Comparison of ENCODE assay signal across 8 cellular contexts in the genomic region with DNA sequence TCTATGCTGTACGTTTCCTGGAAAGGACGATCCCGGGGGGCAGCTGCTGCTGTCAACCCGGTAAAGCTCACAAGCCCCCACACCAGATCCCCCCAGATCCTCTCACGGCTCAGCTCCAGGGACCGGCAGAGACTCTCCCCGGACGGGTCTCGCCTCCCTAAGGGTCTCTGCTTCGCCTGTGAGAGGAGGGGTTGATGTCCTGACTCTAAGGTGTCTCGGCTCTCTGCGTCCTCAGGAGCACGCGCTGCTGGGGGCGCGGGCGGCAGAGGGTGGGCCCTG. TPM values are rescaled to one million over a fixed set of nuclear protein-coding genes. Genes with fewer than 3 reads are reported as not detected.
DNase-seq lines count a peak whose midpoint lies in the region; ATAC-seq and TF ChIP-seq lines count a peak whose summit lies in the region.

No MANE protein-coding gene starts in this region.

- peak overlapping the region; percentile 67 for H3K4me3 Mint-ChIP-seq in GM23338

- TF ChIP-seq CTCF in A673 (conservative IDR thresholded peaks at IDR 0.05; ENCODE audit: low read depth, low read length) (no peak), GM23338 (conservative IDR thresholded peaks at IDR 0.05; ENCODE audit: low read depth in 2 of 2) (no peak), sigmoid colon (IDR thresholded peaks at IDR 0.05) (no peak)

- H3K4me2 ChIP-seq in GM23338: peak overlapping the region; percentile 88

- H3K79me2 ChIP-seq in GM23338 (replicated peaks; ENCODE audit: insufficient read depth): no peaks in the 10 kb centered on the region

- peak overlapping the region; percentile 72 for H3K4me3 ChIP-seq in A673 (ENCODE audit: low read depth, low read length, poor library complexity, severe bottlenecking)
- H3K4me3 ChIP-seq in GM23338: peak overlapping the region; percentile 81
- H3K4me3 ChIP-seq in sigmoid colon: peak overlapping the region; percentile 48 to 95 (median 80)

- BruUV-seq in A673 (replicated peaks; lab: Mats Ljungman, UMichigan): no TSS peak

- DNase-seq in A673 (ENCODE audit: low spot score) (no peak), GM23338 (ENCODE audit: low spot score) (peak; percentile 28), Right ventricle myocardium superior (no peak), sigmoid colon (no peak), KG1 (lab: John Stamatoyannopoulos, UW) (no peak)
- DNase-seq in activated CD4-positive, alpha-beta T cell treated with anti-CD3 and anti-CD28 coated beads for 48 hours: peak; percentile 15
- no peak for DNase-seq in stimulated activated CD4-positive, alpha-beta T cell treated with anti-CD3 and anti-CD28 coated beads, Interleukin-4, amount 100 ng/mL, for 24 hours

- TF ChIP-seq EP300 in sigmoid colon (IDR thresholded peaks at IDR 0.05): no peak

- H3K27ac Mint-ChIP-seq in GM23338: no peak overlapping the region

- no peaks in the 10 kb centered on the region for H3K36me3 Mint-ChIP-seq in GM23338 (ENCODE audit: low read depth)

- CTCF ChIA-PET in A673 (lab: Charles Lee): no interaction called here

- H3K27ac ChIP-seq in A673 (ENCODE audit: low read depth, low read length, poor library complexity, severe bottlenecking) (peak overlapping the region; percentile 69), GM23338 (ENCODE audit: low read depth) (no peak overlapping the region), sigmoid colon (peak overlapping the region in 3 of 4 donors; percentile 48 to 66 (median 64))

- peaks cover 7% of the 10 kb centered on the region; the same call in 1 of the 2 replicates for H3F3A ChIP-seq in GM23338 (replicated peaks; ENCODE audit: low read depth)

- H3K9me3 Mint-ChIP-seq in GM23338: no peaks in the 10 kb centered on the region

- H3K36me3 ChIP-seq in A673 (ENCODE audit: insufficient read depth, low read length, poor library complexity, severe bottlenecking): no peaks in the 10 kb centered on the region
- no peaks in the 10 kb centered on the region for H3K36me3 ChIP-seq in GM23338 (ENCODE audit: insufficient read depth)
- no peaks in the 10 kb centered on the region for H3K36me3 ChIP-seq in sigmoid colon

- POLR2A ChIA-PET in A673 (lab: Charles Lee; ENCODE audit: low non-redundant PET): interaction anchor here (0.6 kb wide), 1 partner anchor 101 kb away, joined by 4 read pairs; no protein-coding TSS in a partner anchor

- H3K27me3 ChIP-seq in A673 (replicated peaks; ENCODE audit: insufficient read depth, low read depth, low read length, poor library complexity) (no peaks in the 10 kb centered on the region), GM23338 (ENCODE audit: insufficient read depth) (peaks cover 39% of the 10 kb centered on the region), sigmoid colon (no peaks in the 10 kb centered on the region)

- peaks cover 11% of the 10 kb centered on the region for H4K20me1 ChIP-seq in GM23338 (replicated peaks; ENCODE audit: insufficient read depth)

- no peaks in the 10 kb centered on the region for H3K9me2 ChIP-seq in GM23338 (ENCODE audit: insufficient read depth)

- H3K9me3 ChIP-seq in A673 (ENCODE audit: low read depth, low read length, poor library complexity, severe bottlenecking) (no peaks in the 10 kb centered on the region), sigmoid colon (no peaks in the 10 kb centered on the region)

- H2AFZ ChIP-seq in GM23338: peak overlapping the region; percentile 98

- ATAC-seq in GM23338 (peak; percentile 36), Right ventricle myocardium superior (ENCODE audit: poor library complexity) (peak; percentile 12), GM21367 (IDR thresholded peaks at IDR 0.05; ENCODE audit: unreplicated experiment) (no peak)

- H3K4me1 ChIP-seq in A673 (ENCODE audit: insufficient read depth, low read length, poor library complexity, severe bottlenecking) (peaks cover 5% of the 10 kb centered on the region), GM23338 (ENCODE audit: insufficient read depth) (no peaks in the 10 kb centered on the region), sigmoid colon (peaks cover 0 to 26% (median 25%) of the 10 kb centered on the region in 4 donors)

- peaks cover 32% of the 10 kb centered on the region for H3K27me3 Mint-ChIP-seq in GM23338 (ENCODE audit: insufficient read depth, low read depth, poor library complexity)

- TF ChIP-seq POLR2A in sigmoid colon (IDR thresholded peaks at IDR 0.05): no peak

- intact Hi-C loops in A673 (cut with micrococcal nuclease; ENCODE audit: unreplicated experiment): loop anchor here (5.0 to 10.0 kb wide), 2 partner anchors 99 to 147 kb away; no protein-coding TSS in a partner anchor
- intact Hi-C loops in Right ventricle myocardium superior (cut with DNase I): no loop called here
- intact Hi-C loops in sigmoid colon (cut with DNase I): loop anchor here (10.0 kb wide), 1 partner anchor 407 kb away; no protein-coding TSS in a partner anchor

- H3K4me1 Mint-ChIP-seq in GM23338: peaks cover 2% of the 10 kb centered on the region; the same call in 2 of the 3 replicates

- 1% methylated on average over 17 of the region's 17 CpGs for WGBS in sigmoid colon, 2 donors

TF ChIP-seq in GM23338, 12 proteins besides CTCF, POLR2A, EP300 and RAD21:
- TF ChIP-seq ETS1 (IDR thresholded peaks at IDR 0.05): no peak
- TF ChIP-seq EZH2 (IDR thresholded peaks at IDR 0.05; ENCODE audit: low read depth, unreplicated experiment): peak; percentile 3

RNA-seq across cellular contexts. Expression of gene PSTPIP2, which starts 0.5 kb away (rescaled TPM):
- total RNA-seq in A673 (2021): 5.7 and 6.3 TPM in 2 replicates
- 1.3 and 2.6 TPM in 2 replicates for total RNA-seq in GM23338 (2014; rRNA removed; shearing (Covaris generic))
- 1.1 and 1.4 TPM in 2 replicates for polyA plus RNA-seq in GM23338 (2016; fragmentation: Nextera tagmentation; extraction: Ambion mirVana)
- total RNA-seq in Right ventricle myocardium superior: 2.4 TPM
- 10 to 100 TPM in 2 of 4 donors, 1 to 10 TPM in 2; 7.6 to 15.0 (median 10.8) TPM for total RNA-seq in sigmoid colon
- 1 to 10 TPM; 4.2 to 5.9 (median 5.1) TPM for polyA plus RNA-seq in sigmoid colon

RNA-seq across cellular contexts. Expression of gene ATP5F1A, which starts 26.5 kb away (rescaled TPM):
- 479 and 531 TPM in 2 replicates for total RNA-seq in A673 (2021)
- total RNA-seq in GM23338 (2014; rRNA removed; shearing (Covaris generic)): 718 and 822 TPM in 2 replicates
- 317 and 353 TPM in 2 replicates for polyA plus RNA-seq in GM23338 (2016; fragmentation: Nextera tagmentation; extraction: Ambion mirVana)
- total RNA-seq in Right ventricle myocardium superior: 1,824 TPM
- total RNA-seq in sigmoid colon: 100 to 1,000 TPM; 338 to 549 (median 474) TPM
- 100 to 1,000 TPM; 549 to 768 (median 601) TPM for polyA plus RNA-seq in sigmoid colon

RNA-seq across cellular contexts. Expression of gene HAUS1, which starts 32.6 kb away (rescaled TPM):
- total RNA-seq in A673 (2021): 76.9 and 81.8 TPM in 2 replicates
- 83.0 and 163 TPM in 2 replicates for total RNA-seq in GM23338 (2014; rRNA removed; shearing (Covaris generic))
- polyA plus RNA-seq in GM23338 (2016; fragmentation: Nextera tagmentation; extraction: Ambion mirVana): 200 and 216 TPM in 2 replicates
- total RNA-seq in Right ventricle myocardium superior: 5.5 TPM
- total RNA-seq in sigmoid colon: 10 to 100 TPM; 24.2 to 62.1 (median 43.5) TPM
- 10 to 100 TPM; 24.0 to 26.8 (median 26.8) TPM for polyA plus RNA-seq in sigmoid colon

Comparison
In these comparisons a context has a peak if more than half of its experiments do, and no peak if none do; other contexts are left out.
1. DNase-seq: peak in GM23338 (single experiment) and activated CD4-positive, alpha-beta T cell treated with anti-CD3 and anti-CD28 coated beads for 48 hours (single experiment); none in A673 (single experiment), Right ventricle myocardium superior (single experiment), sigmoid colon (single experiment), KG1 (single experiment) and stimulated activated CD4-positive, alpha-beta T cell treated with anti-CD3 and anti-CD28 coated beads, Interleukin-4, amount 100 ng/mL, for 24 hours (single experiment).
2. Peak in every context shown above with its lines, with median percentiles within 50 percentile points of each other: H3K4me3 ChIP-seq.